7 cellular contexts compared by ENCODE assay signal in the genomic region with DNA sequence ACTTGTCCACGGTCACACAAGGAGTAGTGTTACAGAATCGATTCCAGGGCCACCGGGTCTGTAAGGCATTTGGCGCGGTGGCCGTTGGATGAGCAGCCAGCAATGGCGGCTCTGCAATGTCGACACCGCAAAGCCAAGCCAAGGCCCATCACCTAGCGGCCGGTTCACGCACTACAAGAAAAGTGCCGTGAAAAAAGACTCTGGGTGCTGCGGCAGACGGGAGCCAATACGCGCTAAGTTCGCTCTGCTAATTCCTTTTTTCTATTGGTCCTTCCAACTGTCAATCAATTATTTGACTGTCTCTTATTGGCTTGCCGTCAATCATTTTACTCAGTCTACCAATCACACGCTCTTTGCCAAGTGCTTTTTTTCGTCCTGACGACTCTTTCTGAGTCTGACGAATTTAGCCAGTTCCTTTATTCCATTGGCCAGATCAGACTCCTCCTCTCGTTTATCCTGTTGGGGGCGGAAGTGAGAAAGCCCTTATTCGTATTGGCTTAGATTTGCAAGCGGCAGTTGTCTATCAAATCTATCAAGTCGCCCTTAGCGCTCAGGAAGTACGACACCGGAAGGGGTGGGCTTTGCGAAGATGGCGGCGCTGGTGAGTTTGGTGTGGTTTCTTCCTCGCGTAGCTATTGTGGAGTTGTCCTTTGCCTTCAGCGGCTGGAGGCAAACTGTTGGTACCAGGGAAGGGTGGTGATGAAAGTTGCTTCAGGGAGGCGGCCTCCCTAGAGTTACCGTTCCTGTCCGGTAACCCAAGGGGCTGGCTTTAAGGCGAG.
A peak's percentile ranks its signal among the peaks of the same experiment; 100 is the strongest.
DNase-seq lines count a peak whose midpoint lies in the region; ATAC-seq and TF ChIP-seq lines count a peak whose summit lies in the region.

A gene with protein sequence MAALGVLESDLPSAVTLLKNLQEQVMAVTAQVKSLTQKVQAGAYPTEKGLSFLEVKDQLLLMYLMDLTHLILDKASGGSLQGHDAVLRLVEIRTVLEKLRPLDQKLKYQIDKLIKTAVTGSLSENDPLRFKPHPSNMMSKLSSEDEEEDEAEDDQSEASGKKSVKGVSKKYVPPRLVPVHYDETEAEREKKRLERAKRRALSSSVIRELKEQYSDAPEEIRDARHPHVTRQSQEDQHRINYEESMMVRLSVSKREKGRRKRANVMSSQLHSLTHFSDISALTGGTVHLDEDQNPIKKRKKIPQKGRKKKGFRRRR (plus strand): TSS at position 577 of the 779 bp plus-strand sequence. CDS start 13 bp downstream, at position 590.

- ATAC-seq in GM18508 (IDR thresholded peaks at IDR 0.05; ENCODE audit: insufficient read depth, unreplicated experiment): peak; percentile 91
- ATAC-seq in HG03025 (IDR thresholded peaks at IDR 0.05; ENCODE audit: low FRiP score, unreplicated experiment): peak; percentile 89

- peak within 1 kb of the TSS; percentile 92 for H3K4me3 ChIP-seq in astrocyte of the spinal cord (ENCODE audit: low read depth, low read length)

- peak; percentile 85 for TF ChIP-seq CTCF in astrocyte of the spinal cord (IDR thresholded peaks at IDR 0.05; ENCODE audit: low read depth, low read length)

- in situ Hi-C loops in astrocyte of the spinal cord (cut with HindIII; ENCODE audit: low sequenced_read_pairs): no loop called here

- DNase-seq in NCI-H2029 treated with DMSO at 0.1 percent for 48 hours (lab: John Stamatoyannopoulos, UW) (peak; percentile 100), T1000 (lab: John Stamatoyannopoulos, UW) (peak; percentile 96), astrocyte of the spinal cord (ENCODE audit: low read depth, low spot score) (peak; percentile 100), hippocampal formation (lab: John Stamatoyannopoulos, UW) (peak; percentile 94 to 100), retina (peak; percentile 99)

Comparison
In these comparisons a context has a peak if more than half of its experiments do, and no peak if none do; other contexts are left out.
1. Peak in every context shown above with its lines: DNase-seq, ATAC-seq and H3K4me3 ChIP-seq.